ENCODE assay signal across 14 cellular contexts in genomic region chr7:138515001-138515528, GRCh38. TPM values are rescaled to one million over a fixed set of nuclear protein-coding genes. Genes with fewer than 3 reads are reported as not detected.
DNase-seq lines count a peak whose midpoint lies in the region; ATAC-seq, FAIRE-seq and TF ChIP-seq lines count a peak whose summit lies in the region.
"Had no signal": no experiment of that assay in that cellular context is flagged by ENCODE, and none has a peak within 500 bp of the region (broad histone marks: within the 10 kb centered on the region; RNA-seq: fewer than 3 reads in every experiment).

No MANE protein-coding gene starts in this region.

- no TSS peak for BruUV-seq in GM12878 (replicated peaks; lab: Mats Ljungman, UMichigan)
- BruUV-seq in mammary epithelial cell (replicated peaks; lab: Mats Ljungman, UMichigan) = no TSS peak

- DNase-seq in GM12878 (ENCODE audit: low read depth, low spot score) = no peak
- DNase-seq in activated CD4-positive, alpha-beta T cell treated with anti-CD3 and anti-CD28 coated beads, Interleukin-2, amount 10 ng/mL, durations not matched to agents 7 days and 5 days = no peak
- DNase-seq in cerebellum (ENCODE audit: low spot score) = no peak
- no peak for DNase-seq in amygdala (lab: John Stamatoyannopoulos, UW)
- DNase-seq in mammary epithelial cell = no peak
- DNase-seq: dorsolateral prefrontal cortex, small intestine had no signal

- H3K4me3 ChIP-seq in GM12878 (no peak overlapping the region), mammary epithelial cell (replicated peaks in 1 of 3; ENCODE audit: insufficient read depth in 1 of 3, low read depth in 2 of 3, low read length in 3 of 3) (no peak overlapping the region)
- H3K4me3 ChIP-seq: BLaER1 treated with 17β-estradiol and CSF1 and Interleukin-3, amounts not matched to agents 10 nM and 100 nM; dorsolateral prefrontal cortex had no signal

- in situ Hi-C loops in GM12878 (cut with MboI) (no loop called here), mammary epithelial cell (cut with MboI; ENCODE audit: low sequenced_read_pairs in 2 of 2) (no loop called here)

- no peak for TF ChIP-seq EP300 in GM12878 (IDR thresholded peaks at IDR 0.05; ENCODE audit: borderline replicate concordance in 1 of 2, control insufficient read depth in 1 of 2, low read depth in 2 of 2, low read length in 2 of 2)

- peaks cover 8% of the 10 kb centered on the region for H3K9me3 Mint-ChIP-seq in activated CD4-positive, alpha-beta T cell treated with anti-CD3 and anti-CD28 coated beads, Interleukin-2, amount 10 ng/mL, durations not matched to agents 7 days and 5 days

- no peak overlapping the region for H3K4me3 Mint-ChIP-seq in activated CD4-positive, alpha-beta T cell treated with anti-CD3 and anti-CD28 coated beads, Interleukin-2, amount 10 ng/mL, durations not matched to agents 7 days and 5 days
- H3K4me3 Mint-ChIP-seq: T-helper 1 cell treated with Interleukin-12 subunit alpha and Interleukin-12 subunit beta and Interleukin-4 antibody, amounts not matched to agents 30 μg/mL and 1 μg/mL, for 36 hours had no signal

- SMC1A ChIA-PET in GM12878 (lab: Charles Lee; ENCODE audit: uncharacterized antibody, unreplicated experiment) = interaction anchor here (1.0 to 2.0 kb wide), 8 partner anchors 10 to 354 kb away, joined by 3 to 7 read pairs (median 4); no protein-coding TSS in a partner anchor

- intact Hi-C loops in GM12878 (cut with micrococcal nuclease; ENCODE audit: unreplicated experiment) (no loop called here), mammary epithelial cell (cut with micrococcal nuclease) (no loop called here)

- dilution Hi-C loops in mammary epithelial cell (cut with HindIII; ENCODE audit: low sequenced_read_pairs) = no loop called here

- H3K9ac ChIP-seq in GM12878 (ENCODE audit: control insufficient read depth, insufficient read depth, low read length) = no peak overlapping the region
- no peak overlapping the region for H3K9ac ChIP-seq in mammary epithelial cell (ENCODE audit: insufficient read depth, low read length)
- H3K9ac ChIP-seq: BLaER1 treated with 17β-estradiol and CSF1 and Interleukin-3, amounts not matched to agents 10 nM and 100 nM had no signal

- H3K27ac ChIP-seq in GM12878 (ENCODE audit: control insufficient read depth, insufficient read depth) (no peak overlapping the region), mammary epithelial cell (ENCODE audit: insufficient read depth, low read depth, low read length) (no peak overlapping the region)
- H3K27ac ChIP-seq: BLaER1 treated with 17β-estradiol and CSF1 and Interleukin-3, amounts not matched to agents 10 nM and 100 nM; dorsolateral prefrontal cortex had no signal

- peaks cover 1% of the 10 kb centered on the region for H3K4me1 Mint-ChIP-seq in activated CD4-positive, alpha-beta T cell treated with anti-CD3 and anti-CD28 coated beads, Interleukin-2, amount 10 ng/mL, durations not matched to agents 7 days and 5 days

- peaks cover 82% of the 10 kb centered on the region for H3K36me3 Mint-ChIP-seq in activated CD4-positive, alpha-beta T cell treated with anti-CD3 and anti-CD28 coated beads, Interleukin-2, amount 10 ng/mL, durations not matched to agents 7 days and 5 days (ENCODE audit: low read depth)

- FAIRE-seq in GM12878 (lab: Jason Lieb, UNC) = peak; percentile 27
- FAIRE-seq: frontal cortex, small intestine, urothelium cell line had no signal

- RAD21 ChIA-PET in GM12878 (lab: Charles Lee; ENCODE audit: unreplicated experiment) = interaction anchor here (0.9 to 1.5 kb wide), 5 partner anchors 37 to 55 kb away, joined by 4 to 8 read pairs (median 4); partner anchors contain the start of gene TRIM24

- H4K20me1 ChIP-seq in GM12878 (ENCODE audit: control insufficient read depth, insufficient read depth) (no peaks in the 10 kb centered on the region), mammary epithelial cell (ENCODE audit: insufficient read depth, low read length) (no peaks in the 10 kb centered on the region)

- ATAC-seq in GM18508 (IDR thresholded peaks at IDR 0.05; ENCODE audit: insufficient read depth, unreplicated experiment) = peak; percentile 74
- ATAC-seq in GM21576 (IDR thresholded peaks at IDR 0.05; ENCODE audit: unreplicated experiment) = peak; percentile 67
- peak; percentile 65 for ATAC-seq in HG03565 (IDR thresholded peaks at IDR 0.05; ENCODE audit: unreplicated experiment)
- ATAC-seq in GM12878 = peak; percentile 89

- H2AFZ ChIP-seq in GM12878 (ENCODE audit: control insufficient read depth, low read depth, low read length) = no peak overlapping the region; the same call in 1 of the 2 replicates
- no peak overlapping the region for H2AFZ ChIP-seq in mammary epithelial cell (ENCODE audit: low read depth, low read length)

- H3K4me2 ChIP-seq in GM12878 (ENCODE audit: control insufficient read depth, insufficient read depth) = no peak overlapping the region
- H3K4me2 ChIP-seq in mammary epithelial cell (ENCODE audit: insufficient read depth, low read depth, low read length) = no peak overlapping the region
- H3K4me2 ChIP-seq: BLaER1 treated with 17β-estradiol and CSF1 and Interleukin-3, amounts not matched to agents 10 nM and 100 nM had no signal

- H3K9me3 ChIP-seq in GM12878 (replicated peaks; ENCODE audit: control insufficient read depth, insufficient read depth, low read length) (peaks cover 14% of the 10 kb centered on the region; the same call in 2 of the 3 replicates), mammary epithelial cell (replicated peaks; ENCODE audit: insufficient read depth, low read length) (no peaks in the 10 kb centered on the region)

- peaks cover 11 to 14% of the 10 kb centered on the region in 2 experiments; a peak in 3 of 4 replicates for H3K36me3 ChIP-seq in GM12878 (ENCODE audit: control insufficient read depth in 2 of 2, insufficient read depth in 2 of 2, low read length in 1 of 2)
- H3K36me3 ChIP-seq in mammary epithelial cell (ENCODE audit: insufficient read depth, low read length) = peaks cover 10% of the 10 kb centered on the region

- no peak overlapping the region for H3K27ac Mint-ChIP-seq in activated CD4-positive, alpha-beta T cell treated with anti-CD3 and anti-CD28 coated beads, Interleukin-2, amount 10 ng/mL, durations not matched to agents 7 days and 5 days
- H3K27ac Mint-ChIP-seq: T-helper 1 cell treated with Interleukin-12 subunit alpha and Interleukin-12 subunit beta and Interleukin-4 antibody, amounts not matched to agents 30 μg/mL and 1 μg/mL, for 36 hours had no signal

- no peaks in the 10 kb centered on the region for H3K27me3 ChIP-seq in GM12878 (replicated peaks in 1 of 2; ENCODE audit: control insufficient read depth in 2 of 2, insufficient read depth in 2 of 2, low read length in 1 of 2)
- no peaks in the 10 kb centered on the region for H3K27me3 ChIP-seq in mammary epithelial cell (ENCODE audit: insufficient read depth, low read length)
- H3K27me3 ChIP-seq: BLaER1 treated with 17β-estradiol and CSF1 and Interleukin-3, amounts not matched to agents 10 nM and 100 nM; dorsolateral prefrontal cortex had no signal

- H3K79me2 ChIP-seq in GM12878 (ENCODE audit: control insufficient read depth, insufficient read depth, low read length) = 0 out of 2 replicates have a peak, but pooled peaks cover 1% of the 10 kb centered on the region
- H3K79me2 ChIP-seq in mammary epithelial cell (ENCODE audit: insufficient read depth, low read length) = peaks cover 2% of the 10 kb centered on the region

- POLR2A ChIA-PET in GM12878 (lab: Charles Lee) = interaction anchor here (1.1 kb wide), 1 partner anchor 10 kb away, joined by 3 read pairs; no protein-coding TSS in a partner anchor
- POLR2A ChIA-PET in activated CD4-positive, alpha-beta T cell treated with anti-CD3 and anti-CD28 coated beads, Interleukin-2, amount 10 ng/mL, durations not matched to agents 7 days and 5 days (lab: Charles Lee) = no interaction called here

- WGBS in GM12878 (ENCODE audit: insufficient coverage, insufficient replicate concordance, low lambda C conversion rate, missing lambda C conversion rate) = 55% methylated on average over 7 of the region's 7 CpGs
- WGBS in mammary epithelial cell (ENCODE audit: low coverage, missing lambda C conversion rate) = 85% methylated on average over 7 of the region's 7 CpGs

- TF ChIP-seq RAD21 in GM12878 (IDR thresholded peaks at IDR 0.05; ENCODE audit: insufficient read depth, low read depth, low read length) = no peak

- no peak for TF ChIP-seq POLR2A in GM12878 (IDR thresholded peaks at IDR 0.05; ENCODE audit: low read depth, low read length)

- H3K27me3 Mint-ChIP-seq in activated CD4-positive, alpha-beta T cell treated with anti-CD3 and anti-CD28 coated beads, Interleukin-2, amount 10 ng/mL, durations not matched to agents 7 days and 5 days = no peaks in the 10 kb centered on the region

- H3K4me1 ChIP-seq in GM12878 (ENCODE audit: control insufficient read depth, insufficient read depth, low read length) (no peaks in the 10 kb centered on the region), mammary epithelial cell (ENCODE audit: insufficient read depth, low read length) (no peaks in the 10 kb centered on the region)

- CTCF ChIA-PET in GM12878 (lab: Yijun Ruan, JAX) = interaction anchor here (0.8 kb wide), 2 partner anchors 14 to 55 kb away, joined by 3 read pairs; partner anchors contain the start of gene TRIM24
- CTCF ChIA-PET in activated CD4-positive, alpha-beta T cell treated with anti-CD3 and anti-CD28 coated beads, Interleukin-2, amount 10 ng/mL, durations not matched to agents 7 days and 5 days (lab: Charles Lee) = interaction anchor here (0.6 kb wide), 1 partner anchor 48 kb away, joined by 3 read pairs; no protein-coding TSS in a partner anchor
- CTCF ChIA-PET in mammary epithelial cell (lab: Charles Lee; ENCODE audit: low non-redundant PET) = no interaction called here

- TF ChIP-seq CTCF in GM12878 (IDR thresholded peaks at IDR 0.05 in 2 of 3, conservative IDR thresholded peaks at IDR 0.05 in 1 of 3; ENCODE audit: control insufficient read depth in 2 of 3, extremely low read depth in 1 of 3, insufficient read depth in 1 of 3, low read depth in 3 of 3, low read length in 3 of 3) (no peak), mammary epithelial cell (conservative IDR thresholded peaks at IDR 0.05 in 1 of 2, IDR thresholded peaks at IDR 0.05 in 1 of 2; ENCODE audit: extremely low read depth in 1 of 2, insufficient read depth in 1 of 2, low read depth in 1 of 2, low read length in 2 of 2) (no peak)

RNA-seq across cellular contexts. Expression of gene TRIM24, which starts 55.0 kb away (rescaled TPM):
- total RNA-seq in GM12878 (2013; cell fraction: nucleolus; rRNA removed) = 32.0 and 35.8 TPM in 2 replicates
- total RNA-seq in GM12878 (2014; rRNA removed) (13.6 and 14.3 TPM in 2 replicates), GM12878 (2014; rRNA removed; fragmentation: Illumina TruSeq; extraction: Trizol) (12.0 and 13.6 TPM in 2 replicates), GM12878 (2021) (17.1 and 17.8 TPM in 2 replicates), cerebellum (38.0 TPM), mammary epithelial cell (10 to 100 TPM; 11.2 to 12.6 TPM)
- 4.5 TPM for polyA plus RNA-seq in GM12878 (2011; ENCODE audit: low read depth)
- polyA plus RNA-seq in GM12878 (2011; rRNA removed) (23.5 and 24.1 TPM in 2 replicates), GM12878 (2014; fragmentation: Illumina TruSeq; extraction: Trizol) (19.7 and 24.5 TPM in 2 replicates), GM12878 (2014; fragmentation: Nextera tagmentation; extraction: Ambion mirVana) (1 to 10 TPM; 4.6 to 5.4 TPM), GM12878 (2014; rRNA removed) (9.7 and 11.3 TPM in 2 replicates), GM12878 (2016; fragmentation: Nextera tagmentation; extraction: Ambion mirVana) (10 to 100 TPM; 11.2 to 15.5 TPM), mammary epithelial cell (7.0 TPM)
- polyA plus RNA-seq in GM12878 (2011; cell fraction: cytosol; rRNA removed) = 10.5 and 11.1 TPM in 2 replicates
- 15.9 and 16.1 TPM in 2 replicates for polyA plus RNA-seq in GM12878 (2011; cell fraction: nucleus; rRNA removed)
- 6.6 and 8.4 TPM in 2 replicates for polyA plus RNA-seq in GM12878 (2012)
- polyA minus RNA-seq in GM12878 (2011; rRNA and poly(A)+ RNA removed) = 23.6 and 43.4 TPM in 2 replicates
- polyA minus RNA-seq in GM12878 (2011; cell fraction: cytosol; rRNA and poly(A)+ RNA removed) = 9.9 and 14.9 TPM in 2 replicates
- 16.7 and 30.4 TPM in 2 replicates for polyA minus RNA-seq in GM12878 (2011; cell fraction: nucleus; rRNA and poly(A)+ RNA removed)
- 10 to 100 TPM; 22.0 to 26.2 TPM for total RNA-seq in activated CD4-positive, alpha-beta T cell treated with anti-CD3 and anti-CD28 coated beads, Interleukin-2, amount 10 ng/mL, durations not matched to agents 7 days and 5 days
- polyA minus RNA-seq in mammary epithelial cell = 25.5 TPM
